In the genomic region with DNA sequence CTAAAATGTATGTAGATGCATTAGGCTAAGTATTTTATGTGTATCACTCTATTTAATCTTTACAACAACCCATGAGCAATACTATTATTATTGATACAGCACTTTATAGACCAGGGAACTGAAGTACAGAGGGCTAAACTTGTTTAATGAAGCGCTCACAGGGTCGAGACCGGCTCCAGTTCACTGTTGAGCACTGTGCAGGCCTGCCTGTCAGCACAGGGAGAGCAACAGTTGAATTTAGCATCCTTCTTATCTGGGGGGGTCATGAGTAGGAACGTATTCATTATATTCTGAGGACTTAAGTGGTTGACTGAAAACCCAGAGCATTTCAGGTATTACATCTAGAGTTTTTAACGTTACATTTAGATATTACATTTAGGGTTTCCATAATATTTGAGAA, we compare ENCODE assay signal across 32 cellular contexts.
"Had no signal": no experiment of that assay in that cellular context is flagged by ENCODE, and none has a peak within 500 bp of the region (broad histone marks: within the 10 kb centered on the region; RNA-seq: fewer than 3 reads in every experiment).

No MANE protein-coding gene starts in this region.

- DNase-seq: activated B cell treated with CpG ODN at 0.5 μM for 24 hours; activated CD4-positive, alpha-beta memory T cell treated with anti-CD3 and anti-CD28 coated beads for 36 hours; activated CD4-positive, alpha-beta T cell treated with anti-CD3 and anti-CD28 coated beads for 48 hours; activated CD8-positive, alpha-beta memory T cell treated with anti-CD3 and anti-CD28 coated beads, Interleukin-2, amount 10 ng/mL, durations not matched to agents 7 days and 5 days; activated CD8-positive, alpha-beta memory T cell treated with anti-CD3 and anti-CD28 coated beads, Interleukin-2, amount 50 U/mL, for 4 hours; activated CD8-positive, alpha-beta T cell treated with anti-CD3 and anti-CD28 coated beads, Interleukin-2, amount 10 ng/mL, durations not matched to agents 7 days and 5 days; activated effector memory CD4-positive, alpha-beta T cell treated with anti-CD3 and anti-CD28 coated beads, Interleukin-2, amount 50 U/mL, for 16 hours; activated naive CD4-positive, alpha-beta T cell treated with anti-CD3 and anti-CD28 coated beads for 36 hours; activated naive CD8-positive, alpha-beta T cell treated with anti-CD3 and anti-CD28 coated beads for 36 hours; activated naive CD8-positive, alpha-beta T cell treated with anti-CD3 and anti-CD28 coated beads, Interleukin-2, amount 50 U/mL, for 24 hours; activated T-cell treated with anti-CD3 and anti-CD28 coated beads, Interleukin-2, amount 50 U/mL, for 1 hour; activated T-cell treated with anti-CD3 and anti-CD28 coated beads, Interleukin-2, amount 50 U/mL, for 48 hours; adrenal gland; amygdala; aorta; body of pancreas; caudate nucleus; cerebellar nuclear complex; colonic mucosa; effector CD8-positive, alpha-beta T cell; foreskin fibroblast; glutamatergic neuron; heart left ventricle; T-helper 1 cell; T-helper 17 cell; T1000; WERI-Rb-1 had no signal

- H3K36me3 Mint-ChIP-seq: activated CD8-positive, alpha-beta memory T cell treated with anti-CD3 and anti-CD28 coated beads, Interleukin-2, amount 10 ng/mL, durations not matched to agents 7 days and 5 days; activated naive CD8-positive, alpha-beta T cell treated with anti-CD3 and anti-CD28 coated beads for 36 hours had no signal

- H3K4me3 Mint-ChIP-seq: activated B cell treated with CpG ODN at 0.5 μM for 24 hours; activated CD4-positive, alpha-beta memory T cell treated with anti-CD3 and anti-CD28 coated beads for 36 hours; activated CD8-positive, alpha-beta memory T cell treated with anti-CD3 and anti-CD28 coated beads, Interleukin-2, amount 10 ng/mL, durations not matched to agents 7 days and 5 days; activated CD8-positive, alpha-beta T cell treated with anti-CD3 and anti-CD28 coated beads, Interleukin-2, amount 10 ng/mL, durations not matched to agents 7 days and 5 days; activated naive CD4-positive, alpha-beta T cell treated with anti-CD3 and anti-CD28 coated beads for 36 hours; activated naive CD4-positive, alpha-beta T cell treated with anti-CD3 and anti-CD28 coated beads, Interleukin-2, amount 50 U/mL, for 24 hours; activated naive CD8-positive, alpha-beta T cell treated with anti-CD3 and anti-CD28 coated beads for 36 hours; activated naive CD8-positive, alpha-beta T cell treated with anti-CD3 and anti-CD28 coated beads, Interleukin-2, amount 50 U/mL, for 24 hours; activated T-helper 1 cell treated with anti-CD3 and anti-CD28 coated beads, Interleukin-12 subunit alpha, Interleukin-12 subunit beta, Interleukin-2, Interleukin-4 antibody, amounts not matched to agents 30 ng/mL and 10 ng/mL and 1 ng/mL, durations not matched to agents 14 hours and 24 hours and 36 hours; T-helper 17 cell; T-helper 2 cell treated with Interferon-gamma antibody and Interleukin-4, amounts not matched to agents 5 μg/mL and 100 μg/mL, for 36 hours had no signal

- H3K27ac Mint-ChIP-seq: activated B cell treated with CpG ODN at 0.5 μM for 24 hours; activated CD4-positive, alpha-beta memory T cell treated with anti-CD3 and anti-CD28 coated beads for 36 hours; activated CD8-positive, alpha-beta memory T cell treated with anti-CD3 and anti-CD28 coated beads, Interleukin-2, amount 10 ng/mL, durations not matched to agents 7 days and 5 days; activated CD8-positive, alpha-beta T cell treated with anti-CD3 and anti-CD28 coated beads, Interleukin-2, amount 10 ng/mL, durations not matched to agents 7 days and 5 days; activated naive CD4-positive, alpha-beta T cell treated with anti-CD3 and anti-CD28 coated beads for 36 hours; activated naive CD4-positive, alpha-beta T cell treated with anti-CD3 and anti-CD28 coated beads, Interleukin-2, amount 50 U/mL, for 24 hours; activated naive CD8-positive, alpha-beta T cell treated with anti-CD3 and anti-CD28 coated beads for 36 hours; activated naive CD8-positive, alpha-beta T cell treated with anti-CD3 and anti-CD28 coated beads, Interleukin-2, amount 50 U/mL, for 24 hours; activated T-helper 1 cell treated with anti-CD3 and anti-CD28 coated beads, Interleukin-12 subunit alpha, Interleukin-12 subunit beta, Interleukin-2, Interleukin-4 antibody, amounts not matched to agents 30 ng/mL and 10 ng/mL and 1 ng/mL, durations not matched to agents 14 hours and 24 hours and 36 hours; activated T-helper 2 cell treated with anti-CD3 and anti-CD28 coated beads, Interferon-gamma antibody, Interleukin-2, Interleukin-4, amounts not matched to agents 10 μg/mL and 5 μg/mL and 100 μg/mL, durations not matched to agents 14 hours and 24 hours and 36 hours; T-helper 17 cell; T-helper 2 cell treated with Interferon-gamma antibody and Interleukin-4, amounts not matched to agents 5 μg/mL and 100 μg/mL, for 36 hours had no signal

- H3K27me3 Mint-ChIP-seq: activated B cell treated with CpG ODN at 0.5 μM for 24 hours; activated CD4-positive, alpha-beta memory T cell treated with anti-CD3 and anti-CD28 coated beads for 36 hours; activated naive CD4-positive, alpha-beta T cell treated with anti-CD3 and anti-CD28 coated beads, Interleukin-2, amount 50 U/mL, for 24 hours; activated naive CD8-positive, alpha-beta T cell treated with anti-CD3 and anti-CD28 coated beads for 36 hours; activated naive CD8-positive, alpha-beta T cell treated with anti-CD3 and anti-CD28 coated beads, Interleukin-2, amount 50 U/mL, for 24 hours; T-helper 17 cell had no signal

- H3K4me3 ChIP-seq: adrenal gland, body of pancreas, colonic mucosa, heart left ventricle had no signal

- H3K27ac ChIP-seq: adrenal gland, body of pancreas, colonic mucosa, WERI-Rb-1 had no signal

- H3K9me3 Mint-ChIP-seq: activated B cell treated with CpG ODN at 0.5 μM for 24 hours; activated T-helper 1 cell treated with anti-CD3 and anti-CD28 coated beads, Interleukin-12 subunit alpha, Interleukin-12 subunit beta, Interleukin-2, Interleukin-4 antibody, amounts not matched to agents 30 ng/mL and 10 ng/mL and 1 ng/mL, durations not matched to agents 14 hours and 24 hours and 36 hours; T-helper 2 cell treated with Interferon-gamma antibody and Interleukin-4, amounts not matched to agents 5 μg/mL and 100 μg/mL, for 36 hours had no signal

- H3K4me1 ChIP-seq: body of pancreas, colonic mucosa had no signal

- H3K36me3 ChIP-seq: adrenal gland, colonic mucosa, heart left ventricle, WERI-Rb-1 had no signal

- FAIRE-seq: frontal cortex had no signal

- H3K4me1 Mint-ChIP-seq: activated B cell treated with CpG ODN at 0.5 μM for 24 hours; activated CD8-positive, alpha-beta memory T cell treated with anti-CD3 and anti-CD28 coated beads, Interleukin-2, amount 10 ng/mL, durations not matched to agents 7 days and 5 days had no signal

- H3K27me3 ChIP-seq: adrenal gland, body of pancreas, colonic mucosa, heart left ventricle had no signal
